In genomic region chr4:52658671-52659015, GRCh38 we compare ENCODE assay signal across 8 cellular contexts. TPM values are rescaled to one million over a fixed set of nuclear protein-coding genes. Genes with fewer than 3 reads are reported as not detected.
A peak's percentile ranks its signal among the peaks of the same experiment; 100 is the strongest.
DNase-seq lines count a peak whose midpoint lies in the region; ATAC-seq and TF ChIP-seq lines count a peak whose summit lies in the region.

No MANE protein-coding gene starts in this region.

- peaks cover 10% of the 10 kb centered on the region for H3K4me1 ChIP-seq in ectodermal cell (ENCODE audit: control insufficient read depth, insufficient read depth, low read length)

- H3K4me3 Mint-ChIP-seq in naive B cell = peak overlapping the region; percentile 87 to 96 (median 89)

- H3K4me1 Mint-ChIP-seq in naive B cell = peaks cover 8 to 31% (median 18%) of the 10 kb centered on the region in 3 donors

- H3K27ac Mint-ChIP-seq in naive B cell = peak overlapping the region in 2 of 6 donors; percentile 32 to 76

- no peak for DNase-seq in AG10803 (ENCODE audit: low read depth)
- peak; percentile 56 for DNase-seq in GM20000 (ENCODE audit: low spot score)
- DNase-seq in NB4 (ENCODE audit: low read depth) = peak; percentile 64
- DNase-seq in naive B cell = peak; percentile 6
- DNase-seq in SHP77 (lab: John Stamatoyannopoulos, UW) = no peak
- DNase-seq in NCI-H2171 treated with DMSO at 0.1 percent for 48 hours (lab: John Stamatoyannopoulos, UW) = no peak

- ATAC-seq in naive B cell (ENCODE audit: low read depth in 2 of 2) = peak; percentile 8 to 10
- no peak for ATAC-seq in GM18519 (IDR thresholded peaks at IDR 0.05; ENCODE audit: low FRiP score, unreplicated experiment)

- TF ChIP-seq CTCF in AG10803 (conservative IDR thresholded peaks at IDR 0.05; ENCODE audit: low read length) (no peak), GM20000 (IDR thresholded peaks at IDR 0.05; ENCODE audit: extremely low read depth, missing control alignments) (no peak), NB4 (IDR thresholded peaks at IDR 0.05; ENCODE audit: low read depth, low read length) (no peak)

- H3K36me3 ChIP-seq in ectodermal cell (ENCODE audit: control insufficient read depth, insufficient read depth, low read length) = peaks cover 6% of the 10 kb centered on the region

- H3K4me3 ChIP-seq in AG10803 (ENCODE audit: low read length) (peak overlapping the region; percentile 73), NB4 (ENCODE audit: low read depth, low read length) (peak overlapping the region; percentile 64), ectodermal cell (ENCODE audit: insufficient read depth, low read depth, low read length) (peak overlapping the region; percentile 71)

- H3K36me3 Mint-ChIP-seq in naive B cell = peaks cover 0 to 7% of the 10 kb centered on the region in 2 donors

- 0 to 1% methylated on average over 37 of the region's 37 CpGs for WGBS in ectodermal cell, 2 experiments

- no peak overlapping the region for H3K27ac ChIP-seq in ectodermal cell (ENCODE audit: insufficient read depth, low read depth, low read length, poor library complexity, severe bottlenecking)

- no peak for TF ChIP-seq POLR2A in NB4 (IDR thresholded peaks at IDR 0.05; ENCODE audit: extremely low read depth, insufficient read length)

- no peaks in the 10 kb centered on the region for H3K9me3 ChIP-seq in ectodermal cell (ENCODE audit: control insufficient read depth, low read length)

- H3K27me3 Mint-ChIP-seq in naive B cell = peaks cover 0 to 3% (median 0%) of the 10 kb centered on the region in 3 donors

- no peaks in the 10 kb centered on the region for H3K9me3 Mint-ChIP-seq in naive B cell

- peaks cover 7% of the 10 kb centered on the region for H3K27me3 ChIP-seq in ectodermal cell (ENCODE audit: control insufficient read depth, insufficient read depth, low read length, poor library complexity, severe bottlenecking)

RNA-seq across cellular contexts. Expression of gene USP46, which starts 0.5 kb away (rescaled TPM):
- 48.2 TPM for polyA plus RNA-seq in ectodermal cell (2013, experiment 1 of 4)
- polyA plus RNA-seq in ectodermal cell (2013, experiment 2 of 4) = 43.9 TPM
- 33.2 TPM for polyA plus RNA-seq in ectodermal cell (2013, experiment 3 of 4)
- 37.1 TPM for polyA plus RNA-seq in ectodermal cell (2013, experiment 4 of 4)
- 1 to 10 TPM; 1.2 to 5.2 (median 1.8) TPM for polyA plus RNA-seq in naive B cell (ENCODE audit: low read depth in 6 of 6)

Comparison
In these comparisons a context has a peak if more than half of its experiments do, and no peak if none do; other contexts are left out.
1. DNase-seq: peak in GM20000 (single experiment), NB4 (single experiment) and naive B cell (single experiment); none in AG10803 (single experiment), SHP77 (0 of 2) and NCI-H2171 treated with DMSO at 0.1 percent for 48 hours (single experiment).
2. Peak in every context shown above with its lines, with median percentiles within 50 percentile points of each other: H3K4me3 ChIP-seq.